Comparison of ENCODE assay signal across 16 cellular contexts in the genomic region with DNA sequence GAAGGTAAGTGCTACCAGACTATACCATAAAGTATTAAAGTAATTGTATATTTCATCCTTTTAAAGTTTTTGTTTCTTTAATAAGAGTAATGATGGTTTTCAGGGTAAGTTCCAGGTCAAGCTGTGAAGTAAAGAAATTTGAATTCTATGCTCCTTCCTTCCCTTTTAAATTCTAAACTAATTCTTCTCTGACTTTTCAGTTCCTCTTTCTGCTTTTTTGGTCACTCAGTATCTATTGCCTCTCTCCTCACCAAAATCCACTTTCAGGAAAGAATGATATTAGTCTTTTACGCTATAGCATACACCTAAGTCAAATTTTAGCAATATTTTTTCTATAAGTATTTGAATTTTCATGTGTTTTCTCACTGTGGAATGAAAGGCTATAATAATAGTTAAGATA. TPM values are rescaled to one million over a fixed set of nuclear protein-coding genes. Genes with fewer than 3 reads are reported as not detected.
DNase-seq lines count a peak whose midpoint lies in the region; ATAC-seq and TF ChIP-seq lines count a peak whose summit lies in the region.
"Had no signal": no experiment of that assay in that cellular context is flagged by ENCODE, and none has a peak within 500 bp of the region (broad histone marks: within the 10 kb centered on the region; RNA-seq: fewer than 3 reads in every experiment).

No MANE protein-coding gene starts in this region.

- H3K27me3 Mint-ChIP-seq in endothelial cell (ENCODE audit: unreplicated experiment), result no peaks in the 10 kb centered on the region

- 44% methylated on average over 1 of the region's 1 CpG for WGBS in right lobe of liver (ENCODE audit: insufficient coverage, low coverage, low lambda C conversion rate, missing lambda C conversion rate)

- no peak overlapping the region for H3K4me3 ChIP-seq in right lobe of liver
- H3K4me3 ChIP-seq: GM23248 had no signal

- H3K27ac ChIP-seq in right lobe of liver, result no peak overlapping the region
- H3K27ac ChIP-seq: foreskin keratinocyte, GM23248 had no signal

- H3K4me1 Mint-ChIP-seq in endothelial cell (ENCODE audit: unreplicated experiment), result no peaks in the 10 kb centered on the region
- H3K4me1 Mint-ChIP-seq: activated CD4-positive, alpha-beta T cell treated with anti-CD3 and anti-CD28 coated beads, Interleukin-2, amount 10 ng/mL, durations not matched to agents 7 days and 5 days; T-helper 17 cell had no signal

- H3K27ac Mint-ChIP-seq in endothelial cell (ENCODE audit: unreplicated experiment), result no peak overlapping the region
- H3K27ac Mint-ChIP-seq: activated CD4-positive, alpha-beta T cell treated with anti-CD3 and anti-CD28 coated beads, Interleukin-2, amount 10 ng/mL, durations not matched to agents 7 days and 5 days; T-helper 17 cell had no signal

- no peaks in the 10 kb centered on the region for H3K9me3 ChIP-seq in right lobe of liver

- TF ChIP-seq CTCF in endothelial cell (IDR thresholded peaks at IDR 0.05; ENCODE audit: unreplicated experiment) (no peak), right lobe of liver (IDR thresholded peaks at IDR 0.05) (no peak)

- H3K27me3 ChIP-seq in right lobe of liver, result no peaks in the 10 kb centered on the region

- no peaks in the 10 kb centered on the region for H3K36me3 Mint-ChIP-seq in endothelial cell (ENCODE audit: low read depth, unreplicated experiment)

- H3K4me3 Mint-ChIP-seq in endothelial cell (ENCODE audit: unreplicated experiment), result no peak overlapping the region
- H3K4me3 Mint-ChIP-seq: activated CD4-positive, alpha-beta T cell treated with anti-CD3 and anti-CD28 coated beads, Interleukin-2, amount 10 ng/mL, durations not matched to agents 7 days and 5 days; T-helper 17 cell had no signal

- TF ChIP-seq POLR2A in right lobe of liver (IDR thresholded peaks at IDR 0.05), result no peak

- H3K36me3 ChIP-seq in right lobe of liver, result no peaks in the 10 kb centered on the region

- no peaks in the 10 kb centered on the region for H3K4me1 ChIP-seq in right lobe of liver
- H3K4me1 ChIP-seq: foreskin keratinocyte had no signal

- H3K9me3 Mint-ChIP-seq in endothelial cell (ENCODE audit: unreplicated experiment), result no peaks in the 10 kb centered on the region
- H3K9me3 Mint-ChIP-seq: activated CD4-positive, alpha-beta T cell treated with anti-CD3 and anti-CD28 coated beads, Interleukin-2, amount 10 ng/mL, durations not matched to agents 7 days and 5 days had no signal

- intact Hi-C loops in right lobe of liver (cut with DNase I), result no loop called here

- ATAC-seq in GM18502 (IDR thresholded peaks at IDR 0.05; ENCODE audit: poor library complexity, unreplicated experiment) (peak; percentile 59), GM21360 (IDR thresholded peaks at IDR 0.05; ENCODE audit: unreplicated experiment) (peak; percentile 58), HG03039 (IDR thresholded peaks at IDR 0.05; ENCODE audit: unreplicated experiment) (peak; percentile 56), right lobe of liver (no peak)
- ATAC-seq: foreskin keratinocyte, PC-3, T-helper 17 cell had no signal

- DNase-seq in MV-4-11 (lab: John Stamatoyannopoulos, UW), result peak; percentile 72
- DNase-seq in endothelial cell (ENCODE audit: low spot score), result no peak
- DNase-seq in right lobe of liver, result no peak
- DNase-seq in epidermal melanocyte (ENCODE audit: insufficient read length, low spot score), result no peak
- no peak for DNase-seq in activated gamma-delta T cell (lab: John Stamatoyannopoulos, UW)
- DNase-seq: activated CD4-positive, alpha-beta T cell treated with anti-CD3 and anti-CD28 coated beads, Interleukin-2, amount 10 ng/mL, durations not matched to agents 7 days and 5 days; activated effector memory CD4-positive, alpha-beta T cell treated with anti-CD3 and anti-CD28 coated beads, Interleukin-2, amount 50 U/mL, for 16 hours; effector memory CD4-positive, alpha-beta T cell; foreskin keratinocyte; GM23248; PC-3; posterior cingulate gyrus; T-helper 17 cell had no signal

RNA-seq across cellular contexts. Expression of a gene that starts 8.2 kb away (rescaled TPM):
- not detected for total RNA-seq in endothelial cell (ENCODE audit: unreplicated experiment)
- total RNA-seq in right lobe of liver, result 1 to 10 TPM in 1 of 6 experiments, under 1 TPM in 4, not detected in 1; 0.14 to 1.2 (median 0.74) TPM
- total RNA-seq: activated CD4-positive, alpha-beta T cell treated with anti-CD3 and anti-CD28 coated beads, Interleukin-2, amount 10 ng/mL, durations not matched to agents 7 days and 5 days; foreskin keratinocyte; GM23248; PC-3; T-helper 17 cell had no signal

RNA-seq across cellular contexts. Expression of a gene that starts 11.0 kb away (rescaled TPM):
- not detected for total RNA-seq in endothelial cell (ENCODE audit: unreplicated experiment)
- total RNA-seq in right lobe of liver, result under 1 TPM in 1 of 6 experiments, not detected in 5; 0.11 TPM
- total RNA-seq: activated CD4-positive, alpha-beta T cell treated with anti-CD3 and anti-CD28 coated beads, Interleukin-2, amount 10 ng/mL, durations not matched to agents 7 days and 5 days; foreskin keratinocyte; GM23248; PC-3; T-helper 17 cell had no signal

Comparison
In these comparisons a context has a peak if more than half of its experiments do, and no peak if none do; other contexts are left out.
1. ATAC-seq: peak in GM18502 (single experiment), GM21360 (single experiment) and HG03039 (single experiment); none in right lobe of liver (0 of 4).